8 cellular contexts compared by ENCODE assay signal in genomic region chr10:6145414-6145978, GRCh38. TPM values are rescaled to one million over a fixed set of nuclear protein-coding genes. Genes with fewer than 3 reads are reported as not detected.
DNase-seq lines count a peak whose midpoint lies in the region; FAIRE-seq and TF ChIP-seq lines count a peak whose summit lies in the region.

No MANE protein-coding gene starts in this region.

- H3K4me1 ChIP-seq in OCI-LY1 (ENCODE audit: insufficient read depth, low read length, severe bottlenecking) (peaks cover 56% of the 10 kb centered on the region), endothelial cell of umbilical vein (ENCODE audit: control insufficient read depth, extremely low read depth, insufficient read depth, low read length) (peaks cover 7% of the 10 kb centered on the region), neuron (ENCODE audit: insufficient read depth, low read length) (peaks cover 6% of the 10 kb centered on the region)

- H3F3A ChIP-seq in OCI-LY1 (ENCODE audit: insufficient read depth, low read length) = no peaks in the 10 kb centered on the region

- peak; percentile 76 for DNase-seq in D341Med (ENCODE audit: low spot score)
- no peak for DNase-seq in endothelial cell of umbilical vein (ENCODE audit: low read depth, low spot score)
- no peak for DNase-seq in inferior parietal cortex (ENCODE audit: extremely low spot score)
- no peak for DNase-seq in GM10248 (ENCODE audit: extremely low spot score)
- no peak for DNase-seq in HT-29 (ENCODE audit: low spot score)
- no peak for DNase-seq in KBM-7

- BruUV-seq in endothelial cell of umbilical vein (replicated peaks; lab: Mats Ljungman, UMichigan) = no TSS peak

- no peak for FAIRE-seq in endothelial cell of umbilical vein (lab: Jason Lieb, UNC)

- H3K79me2 ChIP-seq in OCI-LY1 (ENCODE audit: insufficient read depth, low read length) = no peaks in the 10 kb centered on the region
- H3K79me2 ChIP-seq in endothelial cell of umbilical vein (ENCODE audit: control insufficient read depth, insufficient read depth, low read length) = peaks cover 35% of the 10 kb centered on the region

- in situ Hi-C loops in KBM-7 (cut with MboI; ENCODE audit: low pct_unique_long_range_greater_than_20kb, low sequenced_read_pairs) = no loop called here

- H3K4me2 ChIP-seq in OCI-LY1 (ENCODE audit: low read length) (peak overlapping the region; percentile 86), endothelial cell of umbilical vein (ENCODE audit: insufficient read depth, low read length) (peak overlapping the region; percentile 88)

- H3K27me3 ChIP-seq in OCI-LY1 (ENCODE audit: insufficient read depth, low read length) = no peaks in the 10 kb centered on the region
- no peaks in the 10 kb centered on the region for H3K27me3 ChIP-seq in endothelial cell of umbilical vein (ENCODE audit: control insufficient read depth in 2 of 2, insufficient read depth in 2 of 2, low read length in 2 of 2)
- no peaks in the 10 kb centered on the region for H3K27me3 ChIP-seq in neuron (ENCODE audit: insufficient read depth, low read length)

- intact Hi-C loops in endothelial cell of umbilical vein (cut with micrococcal nuclease) = loop anchor here (1.0 to 2.0 kb wide), 2 partner anchors 12 to 57 kb away; partner anchors contain the start of gene PFKFB3

- H3K9me2 ChIP-seq in OCI-LY1 (ENCODE audit: low read depth, low read length) = no peaks in the 10 kb centered on the region

- no peak overlapping the region for H2AFZ ChIP-seq in OCI-LY1 (ENCODE audit: low read length)
- H2AFZ ChIP-seq in endothelial cell of umbilical vein (ENCODE audit: low read depth, low read length) = peak overlapping the region; percentile 48
- H2AFZ ChIP-seq in neuron (ENCODE audit: low read depth, low read length) = peak overlapping the region; percentile 93

- POLR2A ChIA-PET in endothelial cell of umbilical vein (lab: Charles Lee) = no interaction called here
- POLR2A ChIA-PET in GM10248 (lab: Yijun Ruan, JAX) = interaction anchor here (0.5 kb wide), 1 partner anchor 8 kb away, joined by 3 read pairs; no protein-coding TSS in a partner anchor

- CTCF ChIA-PET in endothelial cell of umbilical vein (lab: Charles Lee) (interaction anchor here (1.1 kb wide), 2 partner anchors 62 to 256 kb away, joined by 3 read pairs; no protein-coding TSS in a partner anchor), GM10248 (lab: Yijun Ruan, JAX) (interaction anchor here (1.0 to 9.6 kb wide), 5 partner anchors 9 to 257 kb away, joined by 4 to 113 read pairs (median 8); no protein-coding TSS in a partner anchor)

- dilution Hi-C loops in endothelial cell of umbilical vein (cut with MboI; ENCODE audit: extremely low pct_ligation_motif_present, low sequenced_read_pairs) = no loop called here

- H3K9ac ChIP-seq in OCI-LY1 (ENCODE audit: low read length) (peak overlapping the region; percentile 89), endothelial cell of umbilical vein (replicated peaks; ENCODE audit: extremely low read depth, insufficient read depth, low read length) (peak overlapping the region; percentile 95)

- TF ChIP-seq CTCF in OCI-LY1 (IDR thresholded peaks at IDR 0.05; ENCODE audit: low read length) (no peak), endothelial cell of umbilical vein (IDR thresholded peaks at IDR 0.05; ENCODE audit: extremely low read depth in 1 of 2, insufficient read depth in 1 of 2, low read depth in 1 of 2, low read length in 2 of 2) (no peak), GM10248 (IDR thresholded peaks at IDR 0.05; ENCODE audit: control extremely low read depth, extremely low read depth, low read depth, missing control alignments) (no peak)

- H4K20me1 ChIP-seq in OCI-LY1 (ENCODE audit: insufficient read depth, low read length) = no peaks in the 10 kb centered on the region
- no peaks in the 10 kb centered on the region for H4K20me1 ChIP-seq in endothelial cell of umbilical vein (replicated peaks; ENCODE audit: control insufficient read depth, extremely low read depth, insufficient read depth, low read length)

- no peaks in the 10 kb centered on the region for H3K9me1 ChIP-seq in endothelial cell of umbilical vein (replicated peaks; ENCODE audit: control insufficient read depth, extremely low read depth, insufficient read depth, low read length)

- H3K27ac ChIP-seq in OCI-LY1 (ENCODE audit: low read depth, low read length, poor library complexity, severe bottlenecking) (peak overlapping the region; percentile 52), endothelial cell of umbilical vein (ENCODE audit: insufficient read depth, low read depth, low read length) (peak overlapping the region; percentile 90)

- no peak for TF ChIP-seq POLR2A in endothelial cell of umbilical vein (IDR thresholded peaks at IDR 0.05; ENCODE audit: low read depth, low read length)

- H3K4me3 ChIP-seq in OCI-LY1 (ENCODE audit: low read depth, low read length, poor library complexity, severe bottlenecking) (peak overlapping the region; percentile 93), endothelial cell of umbilical vein (replicated peaks in 1 of 3; ENCODE audit: insufficient read depth in 1 of 3, low read depth in 1 of 3, low read length in 3 of 3) (peak overlapping the region; percentile 48 to 81 (median 65)), neuron (ENCODE audit: low read length) (peak overlapping the region; percentile 77)

- H3K36me3 ChIP-seq in OCI-LY1 (ENCODE audit: insufficient read depth, low read length) (0 out of 2 replicates have a peak, but pooled peaks cover 5% of the 10 kb centered on the region), endothelial cell of umbilical vein (ENCODE audit: control insufficient read depth in 2 of 2, extremely low read depth in 1 of 2, insufficient read depth in 2 of 2, low read length in 2 of 2) (no peaks in the 10 kb centered on the region), neuron (ENCODE audit: insufficient read depth, low read length) (no peaks in the 10 kb centered on the region)

- no peaks in the 10 kb centered on the region for H3K9me3 ChIP-seq in OCI-LY1 (ENCODE audit: low read length)
- H3K9me3 ChIP-seq in endothelial cell of umbilical vein (replicated peaks; ENCODE audit: control insufficient read depth, insufficient read depth, low read length) = no peaks in the 10 kb centered on the region
- no peaks in the 10 kb centered on the region for H3K9me3 ChIP-seq in neuron (ENCODE audit: low read length)

TF ChIP-seq in endothelial cell of umbilical vein, 7 proteins besides CTCF, POLR2A, EP300 and RAD21:
- TF ChIP-seq EZH2 (IDR thresholded peaks at IDR 0.05; ENCODE audit: borderline replicate concordance, low read depth, low read length, severe bottlenecking) (no peak), FOS (IDR thresholded peaks at IDR 0.05; ENCODE audit: borderline replicate concordance, insufficient read depth, low read length) (no peak), JUN (IDR thresholded peaks at IDR 0.05; ENCODE audit: borderline replicate concordance, insufficient read depth, insufficient read length, low read depth) (no peak), MYC (IDR thresholded peaks at IDR 0.05; ENCODE audit: low read depth, low read length) (no peak), POLR2AphosphoS5 (IDR thresholded peaks at IDR 0.05; ENCODE audit: insufficient read depth, low read depth, low read length) (no peak), GATA2 (IDR thresholded peaks at IDR 0.05; ENCODE audit: insufficient read depth, insufficient read length, low read depth, low read length) (no peak)
- TF ChIP-seq, protein P1, sequence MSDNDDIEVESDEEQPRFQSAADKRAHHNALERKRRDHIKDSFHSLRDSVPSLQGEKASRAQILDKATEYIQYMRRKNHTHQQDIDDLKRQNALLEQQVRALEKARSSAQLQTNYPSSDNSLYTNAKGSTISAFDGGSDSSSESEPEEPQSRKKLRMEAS (IDR thresholded peaks at IDR 0.05; ENCODE audit: insufficient read depth, insufficient read length) = no peak

RNA-seq across cellular contexts. Expression of gene RBM17, which starts 56.7 kb away (rescaled TPM):
- total RNA-seq in endothelial cell of umbilical vein = 148 TPM in 2 replicates
- 15.5 and 23.1 TPM in 2 replicates for polyA plus RNA-seq in endothelial cell of umbilical vein
- polyA plus RNA-seq in endothelial cell of umbilical vein (2011; cell fraction: cytosol; rRNA removed) = 34.7 and 34.9 TPM in 2 replicates
- 158 and 189 TPM in 2 replicates for polyA plus RNA-seq in endothelial cell of umbilical vein (2011; cell fraction: nucleus; rRNA removed)
- 108 and 132 TPM in 2 replicates for polyA plus RNA-seq in endothelial cell of umbilical vein (2012)
- 31.4 and 34.9 TPM in 2 replicates for polyA minus RNA-seq in endothelial cell of umbilical vein
- polyA minus RNA-seq in endothelial cell of umbilical vein (2011; cell fraction: cytosol; rRNA and poly(A)+ RNA removed) = 12.5 TPM
- 47.2 and 63.4 TPM in 2 replicates for polyA minus RNA-seq in endothelial cell of umbilical vein (2011; cell fraction: nucleus; rRNA and poly(A)+ RNA removed)
- 47.7 and 48.7 TPM in 2 replicates for total RNA-seq in HT-29 (2014; rRNA removed; shearing (Covaris generic))

RNA-seq across cellular contexts. Expression of gene PFKFB3, which starts 57.2 kb away (rescaled TPM):
- total RNA-seq in endothelial cell of umbilical vein = 33.7 and 35.6 TPM in 2 replicates
- polyA plus RNA-seq in endothelial cell of umbilical vein = 15.8 and 17.2 TPM in 2 replicates
- polyA plus RNA-seq in endothelial cell of umbilical vein (2011; cell fraction: cytosol; rRNA removed) = 18.2 and 20.0 TPM in 2 replicates
- 42.0 and 46.8 TPM in 2 replicates for polyA plus RNA-seq in endothelial cell of umbilical vein (2011; cell fraction: nucleus; rRNA removed)
- 44.1 and 44.3 TPM in 2 replicates for polyA plus RNA-seq in endothelial cell of umbilical vein (2012)
- 17.7 and 20.3 TPM in 2 replicates for polyA minus RNA-seq in endothelial cell of umbilical vein
- polyA minus RNA-seq in endothelial cell of umbilical vein (2011; cell fraction: cytosol; rRNA and poly(A)+ RNA removed) = 5.9 TPM
- polyA minus RNA-seq in endothelial cell of umbilical vein (2011; cell fraction: nucleus; rRNA and poly(A)+ RNA removed) = 14.9 and 17.9 TPM in 2 replicates
- 11.8 and 15.2 TPM in 2 replicates for total RNA-seq in HT-29 (2014; rRNA removed; shearing (Covaris generic))
